8 cellular contexts compared by ENCODE assay signal in the genomic region with DNA sequence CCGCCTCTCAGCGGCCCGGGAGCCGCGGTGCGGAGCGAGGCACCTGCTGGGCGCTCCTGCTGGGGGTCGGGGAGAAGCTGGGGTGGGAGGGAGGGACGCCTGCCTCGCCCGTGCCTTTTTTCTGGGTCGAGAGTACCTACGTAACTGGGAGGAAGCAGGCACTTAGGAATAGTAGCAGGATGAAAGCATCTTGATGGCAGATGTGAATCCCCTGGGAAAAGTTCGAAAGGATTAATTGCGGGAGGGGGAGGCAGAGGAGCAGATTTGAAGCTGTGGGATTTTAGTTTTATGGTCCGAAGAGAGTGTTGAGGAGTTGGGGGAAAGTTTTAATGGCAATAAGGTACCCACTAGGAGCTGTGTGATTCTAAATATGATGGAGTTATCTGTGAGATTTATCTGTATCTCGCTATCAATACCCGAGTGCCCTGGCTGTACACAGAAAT. TPM values are rescaled to one million over a fixed set of nuclear protein-coding genes. Genes with fewer than 3 reads are reported as not detected.
A peak's percentile ranks its signal among the peaks of the same experiment; 100 is the strongest.
DNase-seq lines count a peak whose midpoint lies in the region; ATAC-seq and TF ChIP-seq lines count a peak whose summit lies in the region.

No MANE protein-coding gene starts in this region.

- H3K9me2 ChIP-seq in OCI-LY7 (ENCODE audit: insufficient read depth, low read length): no peaks in the 10 kb centered on the region

- peak overlapping the region; percentile 87 for H3K27ac Mint-ChIP-seq in activated CD4-positive, alpha-beta T cell treated with anti-CD3 and anti-CD28 coated beads for 36 hours

- peak overlapping the region; percentile 97 for H3K4me2 ChIP-seq in OCI-LY7 (ENCODE audit: low read length)

- H3K9me3 Mint-ChIP-seq in activated CD4-positive, alpha-beta T cell treated with anti-CD3 and anti-CD28 coated beads for 36 hours (ENCODE audit: low read depth): no peaks in the 10 kb centered on the region

- no peak for ATAC-seq in activated CD4-positive, alpha-beta T cell treated with anti-CD3 and anti-CD28 coated beads for 36 hours
- ATAC-seq in HG02870 (IDR thresholded peaks at IDR 0.05; ENCODE audit: unreplicated experiment): no peak

- CTCF ChIA-PET in activated CD4-positive, alpha-beta T cell treated with anti-CD3 and anti-CD28 coated beads for 36 hours (lab: Charles Lee): interaction anchor here (0.7 to 3.4 kb wide), 12 partner anchors 9 to 293 kb away, joined by 3 to 24 read pairs (median 4); partner anchors contain the start of gene TM4SF20
- CTCF ChIA-PET in OCI-LY7 (lab: Charles Lee; ENCODE audit: unreplicated experiment): no interaction called here

- TF ChIP-seq POLR2A in prostate gland (IDR thresholded peaks at IDR 0.05): no peak

- H3K27me3 ChIP-seq in prostate gland (replicated peaks; ENCODE audit: insufficient read depth): no peaks in the 10 kb centered on the region

- no TSS peak for BruUV-seq in OCI-LY7 (replicated peaks; lab: Mats Ljungman, UMichigan)

- intact Hi-C loops in activated CD4-positive, alpha-beta T cell treated with anti-CD3 and anti-CD28 coated beads for 36 hours (cut with DNase I, micrococcal nuclease): loop anchor here (2.0 kb wide), 3 partner anchors 16 to 294 kb away; no protein-coding TSS in a partner anchor
- intact Hi-C loops in OCI-LY7 (cut with micrococcal nuclease; ENCODE audit: unreplicated experiment) (no loop called here), prostate gland (cut with DNase I) (loop anchor here (5.0 kb wide), 1 partner anchor 294 kb away; no protein-coding TSS in a partner anchor)

- POLR2A ChIA-PET in activated CD4-positive, alpha-beta T cell treated with anti-CD3 and anti-CD28 coated beads for 36 hours (lab: Charles Lee): interaction anchor here (1.8 kb wide), 1 partner anchor 10 kb away, joined by 7 read pairs; no protein-coding TSS in a partner anchor
- POLR2A ChIA-PET in OCI-LY7 (lab: Charles Lee): interaction anchor here (0.6 to 1.4 kb wide), 3 partner anchors 9 to 26 kb away, joined by 3 to 4 read pairs (median 4); no protein-coding TSS in a partner anchor

- H3K4me1 ChIP-seq in OCI-LY7 (ENCODE audit: insufficient read depth, low read length, poor library complexity, severe bottlenecking) (peaks cover 17% of the 10 kb centered on the region), prostate gland (replicated peaks) (peaks cover 13% of the 10 kb centered on the region)

- H4K20me1 ChIP-seq in OCI-LY7 (ENCODE audit: insufficient read depth, low read length): peaks cover 29% of the 10 kb centered on the region

- WGBS in prostate gland: under 1% methylated on average over 18 of the region's 19 CpGs

- no peak for DNase-seq in activated CD4-positive, alpha-beta T cell treated with anti-CD3 and anti-CD28 coated beads for 36 hours
- DNase-seq in activated CD4-positive, alpha-beta T cell treated with anti-CD3 and anti-CD28 coated beads for 4 hours: no peak
- no peak for DNase-seq in OCI-LY7 (ENCODE audit: low spot score)
- no peak for DNase-seq in epithelial cell of prostate (ENCODE audit: low read depth, low spot score)
- DNase-seq in prostate gland (ENCODE audit: low spot score): no peak
- DNase-seq in NCI-H187 treated with DMSO at 0.1 percent for 48 hours (lab: John Stamatoyannopoulos, UW): no peak
- no peak for DNase-seq in middle frontal gyrus (ENCODE audit: extremely low spot score, low spot score)

- H3K4me1 Mint-ChIP-seq in activated CD4-positive, alpha-beta T cell treated with anti-CD3 and anti-CD28 coated beads for 36 hours: peaks cover 45% of the 10 kb centered on the region

- TF ChIP-seq CTCF in OCI-LY7 (conservative IDR thresholded peaks at IDR 0.05; ENCODE audit: low read length) (no peak), prostate gland (IDR thresholded peaks at IDR 0.05) (no peak)

- no peak overlapping the region for H2AFZ ChIP-seq in OCI-LY7 (ENCODE audit: low read length)

- H3K9me3 ChIP-seq in OCI-LY7 (ENCODE audit: low read length) (no peaks in the 10 kb centered on the region), prostate gland (no peaks in the 10 kb centered on the region)

- H3K27ac ChIP-seq in OCI-LY7 (ENCODE audit: low read depth, low read length, poor library complexity, severe bottlenecking) (no peak overlapping the region), epithelial cell of prostate (peak overlapping the region; percentile 72), prostate gland (peak overlapping the region; percentile 74 to 81)

- no peaks in the 10 kb centered on the region for H3K27me3 Mint-ChIP-seq in activated CD4-positive, alpha-beta T cell treated with anti-CD3 and anti-CD28 coated beads for 36 hours

- H3K4me3 Mint-ChIP-seq in activated CD4-positive, alpha-beta T cell treated with anti-CD3 and anti-CD28 coated beads for 36 hours: peak overlapping the region; percentile 94

- H3K79me2 ChIP-seq in OCI-LY7 (ENCODE audit: insufficient read depth, low read depth, low read length): peaks cover 57% of the 10 kb centered on the region

- H3K4me3 ChIP-seq in OCI-LY7 (ENCODE audit: low read depth, low read length, poor library complexity, severe bottlenecking) (peak overlapping the region; percentile 94), prostate gland (peak overlapping the region; percentile 92 to 93)

- H3K36me3 Mint-ChIP-seq in activated CD4-positive, alpha-beta T cell treated with anti-CD3 and anti-CD28 coated beads for 36 hours (ENCODE audit: low read depth): peaks cover 10% of the 10 kb centered on the region

- no peaks in the 10 kb centered on the region for H3K36me3 ChIP-seq in OCI-LY7 (ENCODE audit: insufficient read depth, low read length)
- no peaks in the 10 kb centered on the region for H3K36me3 ChIP-seq in prostate gland

RNA-seq across cellular contexts. Expression of gene AGFG1, which starts 1.1 kb away (rescaled TPM):
- 100 to 1,000 TPM; 158 to 214 TPM for total RNA-seq in activated CD4-positive, alpha-beta T cell treated with anti-CD3 and anti-CD28 coated beads for 36 hours
- 29.4 and 37.6 TPM in 2 replicates for total RNA-seq in OCI-LY7 (2014; rRNA removed; shearing (Covaris generic))
- 65.4 and 68.5 TPM in 2 replicates for total RNA-seq in OCI-LY7 (2022)
- total RNA-seq in prostate gland: 10 to 100 TPM; 40.3 to 73.7 TPM
